28 cellular contexts compared by ENCODE assay signal in genomic region chr19:19121371-19121770, GRCh38. TPM values are rescaled to one million over a fixed set of nuclear protein-coding genes. Genes with fewer than 3 reads are reported as not detected.
"Had no signal": no experiment of that assay in that cellular context is flagged by ENCODE, and none has a peak within 500 bp of the region (broad histone marks: within the 10 kb centered on the region; RNA-seq: fewer than 3 reads in every experiment).

No MANE protein-coding gene starts in this region.

- H3K27me3 Mint-ChIP-seq: activated CD4-positive, alpha-beta T cell treated with anti-CD3 and anti-CD28 coated beads for 36 hours; activated CD8-positive, alpha-beta memory T cell treated with anti-CD3 and anti-CD28 coated beads, Interleukin-2, amount 10 ng/mL, durations not matched to agents 7 days and 5 days; central memory CD8-positive, alpha-beta T cell had no signal

- H3K4me1 Mint-ChIP-seq: activated CD4-positive, alpha-beta T cell treated with anti-CD3 and anti-CD28 coated beads for 36 hours; activated CD8-positive, alpha-beta memory T cell treated with anti-CD3 and anti-CD28 coated beads, Interleukin-2, amount 10 ng/mL, durations not matched to agents 7 days and 5 days; central memory CD8-positive, alpha-beta T cell had no signal

- ATAC-seq: activated CD4-positive, alpha-beta T cell treated with anti-CD3 and anti-CD28 coated beads for 36 hours; activated CD8-positive, alpha-beta memory T cell treated with anti-CD3 and anti-CD28 coated beads, Interleukin-2, amount 10 ng/mL, durations not matched to agents 7 days and 5 days; activated CD8-positive, alpha-beta T cell treated with anti-CD3 and anti-CD28 coated beads, Interleukin-2, amount 10 ng/mL, durations not matched to agents 7 days and 5 days; activated naive CD4-positive, alpha-beta T cell treated with anti-CD3 and anti-CD28 coated beads, Interleukin-2, amount 50 U/mL, for 72 hours; left lung; mucosa of descending colon; stimulated activated naive CD8-positive, alpha-beta T cell treated with anti-CD3 and anti-CD28 coated beads, Interleukin-15, Interleukin-2, amounts not matched to agents 100 U/mL and 50 U/mL, for 24 hours had no signal

- H3K36me3 ChIP-seq: breast epithelium had no signal

- H3K27ac Mint-ChIP-seq: activated CD4-positive, alpha-beta T cell treated with anti-CD3 and anti-CD28 coated beads for 36 hours; activated CD8-positive, alpha-beta memory T cell treated with anti-CD3 and anti-CD28 coated beads, Interleukin-2, amount 10 ng/mL, durations not matched to agents 7 days and 5 days; activated CD8-positive, alpha-beta T cell treated with anti-CD3 and anti-CD28 coated beads, Interleukin-2, amount 10 ng/mL, durations not matched to agents 7 days and 5 days; activated naive CD4-positive, alpha-beta T cell treated with anti-CD3 and anti-CD28 coated beads, Interleukin-2, amount 50 U/mL, for 72 hours; T-helper 2 cell treated with Interferon-gamma antibody and Interleukin-4, amounts not matched to agents 5 μg/mL and 100 μg/mL, for 36 hours had no signal

- DNase-seq: activated CD4-positive, alpha-beta T cell treated with anti-CD3 and anti-CD28 coated beads for 36 hours; activated CD4-positive, CD25-positive, alpha-beta regulatory T cell; activated CD8-positive, alpha-beta memory T cell treated with anti-CD3 and anti-CD28 coated beads, Interleukin-2, amount 10 ng/mL, durations not matched to agents 7 days and 5 days; activated CD8-positive, alpha-beta T cell treated with anti-CD3 and anti-CD28 coated beads, Interleukin-2, amount 10 ng/mL, durations not matched to agents 7 days and 5 days; activated naive CD4-positive, alpha-beta T cell; activated T-cell treated with anti-CD3 and anti-CD28 coated beads, Interleukin-2, amount 50 U/mL, for 48 hours; dermis blood vessel endothelial cell; effector memory CD4-positive, alpha-beta T cell; erythroblast; foreskin fibroblast; mesendoderm; mucosa of descending colon; occipital lobe; posterior cingulate gyrus; stimulated activated CD4-positive, alpha-beta T cell treated with anti-CD3 and anti-CD28 coated beads, Interleukin-12 subunit alpha, Interleukin-12 subunit beta, amount 100 ng/mL, for 4 hours; stimulated activated CD4-positive, alpha-beta T cell treated with anti-CD3 and anti-CD28 coated beads, Interleukin-4, amount 100 ng/mL, for 1 hour; stimulated activated naive CD8-positive, alpha-beta T cell treated with anti-CD3 and anti-CD28 coated beads, Interleukin-15, Interleukin-2, amounts not matched to agents 100 U/mL and 50 U/mL, for 24 hours; T-helper 1 cell; testis; transverse colon had no signal

- H3K4me3 Mint-ChIP-seq: activated CD4-positive, alpha-beta T cell treated with anti-CD3 and anti-CD28 coated beads for 36 hours; activated CD8-positive, alpha-beta memory T cell treated with anti-CD3 and anti-CD28 coated beads, Interleukin-2, amount 10 ng/mL, durations not matched to agents 7 days and 5 days; activated CD8-positive, alpha-beta T cell treated with anti-CD3 and anti-CD28 coated beads, Interleukin-2, amount 10 ng/mL, durations not matched to agents 7 days and 5 days; central memory CD8-positive, alpha-beta T cell; T-helper 2 cell treated with Interferon-gamma antibody and Interleukin-4, amounts not matched to agents 5 μg/mL and 100 μg/mL, for 36 hours had no signal

- H3K27ac ChIP-seq: breast epithelium, left lung, skin epidermis, testis had no signal

- H3K4me3 ChIP-seq: breast epithelium, heart left ventricle, left lung, lung, mucosa of descending colon, skin epidermis had no signal

- H3K4me1 ChIP-seq: breast epithelium, heart left ventricle, left lung, testis, transverse colon had no signal

- H3K9me3 ChIP-seq: breast epithelium, mucosa of descending colon, testis had no signal

- H3K27me3 ChIP-seq: breast epithelium, heart left ventricle, left lung, testis, transverse colon had no signal

RNA-seq across cellular contexts. Expression of gene MEF2B, which starts 48.7 kb away (rescaled TPM):
- total RNA-seq: occipital lobe had no signal
